1 cellular context compared by ENCODE assay signal in genomic region chr14:68789798-68790655, GRCh38.
TF ChIP-seq lines count a peak whose summit lies in the region.

No MANE protein-coding gene starts in this region.

TF ChIP-seq in HepG2, 621 proteins besides CTCF, POLR2A, EP300 and RAD21 (continued from another document):
- TF ChIP-seq FIP1L1 (IDR thresholded peaks at IDR 0.05; ENCODE audit: borderline replicate concordance, insufficient read depth, low read depth, low read length) (0 out of 2 replicates have a peak, but pooled peaks have one; percentile 30), HNRNPLL (IDR thresholded peaks at IDR 0.05; ENCODE audit: low read depth, low read length, poor library complexity, severe bottlenecking) (peak; percentile 41), ZBTB38 (CRISPR knock-in tag; IDR thresholded peaks at IDR 0.05) (peak; percentile 95), MTERF4 (CRISPR knock-in tag; IDR thresholded peaks at IDR 0.05) (0 out of 2 replicates have a peak, but pooled peaks have one; percentile 45), ZNF687 (CRISPR knock-in tag; IDR thresholded peaks at IDR 0.05) (peak; percentile 66), ZBTB33 (CRISPR knock-in tag; IDR thresholded peaks at IDR 0.05) (peak; percentile 87), KDM2A (CRISPR knock-in tag; IDR thresholded peaks at IDR 0.05; ENCODE audit: borderline replicate concordance, low read depth) (peak; percentile 8; the same call in 1 of the 2 replicates), SP140L (CRISPR knock-in tag; IDR thresholded peaks at IDR 0.05; ENCODE audit: borderline replicate concordance) (no peak), ZNF639 (CRISPR knock-in tag; conservative IDR thresholded peaks at IDR 0.05) (no peak), KAT2B (IDR thresholded peaks at IDR 0.05; ENCODE audit: borderline replicate concordance, low read depth, low read length) (no peak), BRD4 (CRISPR knock-in tag; IDR thresholded peaks at IDR 0.05) (no peak), ZNF430 (CRISPR knock-in tag; IDR thresholded peaks at IDR 0.05) (0 out of 2 replicates have a peak, but pooled peaks have one; percentile 23), ZSCAN31 (CRISPR knock-in tag; IDR thresholded peaks at IDR 0.05; ENCODE audit: low read depth) (0 out of 2 replicates have a peak, but pooled peaks have one; percentile 23), SP2 (CRISPR knock-in tag; IDR thresholded peaks at IDR 0.05) (no peak), MEIS2 (CRISPR knock-in tag; IDR thresholded peaks at IDR 0.05) (0 out of 2 replicates have a peak, but pooled peaks have one; percentile 26), REXO4 (CRISPR knock-in tag; IDR thresholded peaks at IDR 0.05; ENCODE audit: borderline replicate concordance) (no peak), KDM5B (CRISPR knock-in tag; IDR thresholded peaks at IDR 0.05; ENCODE audit: borderline replicate concordance) (peak; percentile 69; the same call in 1 of the 2 replicates), ZNF142 (CRISPR knock-in tag; IDR thresholded peaks at IDR 0.05) (no peak), ZNF326 (CRISPR knock-in tag; IDR thresholded peaks at IDR 0.05; ENCODE audit: borderline replicate concordance) (no peak), GABPA (IDR thresholded peaks at IDR 0.05; ENCODE audit: low read depth, low read length) (no peak), GABPA (CRISPR knock-in tag; IDR thresholded peaks at IDR 0.05; ENCODE audit: low read depth) (no peak), ZNF333 (CRISPR knock-in tag; IDR thresholded peaks at IDR 0.05; ENCODE audit: borderline replicate concordance) (peak; percentile 24; the same call in 1 of the 2 replicates), ZNF570 (CRISPR knock-in tag; IDR thresholded peaks at IDR 0.05; ENCODE audit: borderline replicate concordance) (no peak), GABPB1 (CRISPR knock-in tag; IDR thresholded peaks at IDR 0.05) (peak; percentile 34; the same call in 1 of the 2 replicates), RBFOX2 (IDR thresholded peaks at IDR 0.05; ENCODE audit: low read depth, low read length) (peak; percentile 98)
